18 cellular contexts compared by ENCODE assay signal in genomic region chr6:55512904-55513303, GRCh38.
"Had no signal": no experiment of that assay in that cellular context is flagged by ENCODE, and none has a peak within 500 bp of the region (broad histone marks: within the 10 kb centered on the region; RNA-seq: fewer than 3 reads in every experiment).

No MANE protein-coding gene starts in this region.

- H3K9me3 ChIP-seq: esophagus squamous epithelium, transverse colon had no signal

- H3K27me3 Mint-ChIP-seq: activated naive CD8-positive, alpha-beta T cell treated with anti-CD3 and anti-CD28 coated beads, Interleukin-2, amount 10 ng/mL, durations not matched to agents 7 days and 5 days; central memory CD8-positive, alpha-beta T cell; naive thymus-derived CD8-positive, alpha-beta T cell had no signal

- ATAC-seq: activated CD4-positive, CD25-positive, alpha-beta regulatory T cell treated with anti-CD3 and anti-CD28 coated beads, Interleukin-2, amount 50 U/mL, for 24 hours; foreskin keratinocyte; left ventricle myocardium superior; naive thymus-derived CD8-positive, alpha-beta T cell; stimulated activated effector memory CD8-positive, alpha-beta T cell treated with anti-CD3 and anti-CD28 coated beads, Interleukin-12 subunit alpha, Interleukin-12 subunit beta, amount 100 ng/mL, for 72 hours had no signal

- H3K27ac ChIP-seq: brain microvascular endothelial cell, coronary artery, esophagus squamous epithelium, foreskin keratinocyte, transverse colon had no signal

- H3K27me3 ChIP-seq: brain microvascular endothelial cell, esophagus squamous epithelium, foreskin keratinocyte, transverse colon had no signal

- H3K4me1 Mint-ChIP-seq: activated naive CD8-positive, alpha-beta T cell treated with anti-CD3 and anti-CD28 coated beads, Interleukin-2, amount 10 ng/mL, durations not matched to agents 7 days and 5 days; central memory CD8-positive, alpha-beta T cell; naive thymus-derived CD8-positive, alpha-beta T cell; stimulated activated effector memory CD8-positive, alpha-beta T cell treated with anti-CD3 and anti-CD28 coated beads, Interleukin-12 subunit alpha, Interleukin-12 subunit beta, amount 100 ng/mL, for 72 hours had no signal

- H3K4me1 ChIP-seq: esophagus squamous epithelium, foreskin keratinocyte, transverse colon had no signal

- H3K4me3 Mint-ChIP-seq: activated naive CD8-positive, alpha-beta T cell treated with anti-CD3 and anti-CD28 coated beads, Interleukin-2, amount 10 ng/mL, durations not matched to agents 7 days and 5 days; activated T-helper 1 cell treated with anti-CD3 and anti-CD28 coated beads, Interleukin-12 subunit alpha, Interleukin-12 subunit beta, Interleukin-2, Interleukin-4 antibody, amounts not matched to agents 30 ng/mL and 10 ng/mL and 1 ng/mL, durations not matched to agents 14 hours and 24 hours and 36 hours; central memory CD8-positive, alpha-beta T cell; naive thymus-derived CD8-positive, alpha-beta T cell; stimulated activated effector memory CD8-positive, alpha-beta T cell treated with anti-CD3 and anti-CD28 coated beads, Interleukin-12 subunit alpha, Interleukin-12 subunit beta, amount 100 ng/mL, for 72 hours; T-helper 2 cell treated with Interferon-gamma antibody and Interleukin-4, amounts not matched to agents 5 μg/mL and 100 μg/mL, for 36 hours had no signal

- H3K4me3 ChIP-seq: coronary artery, esophagus squamous epithelium, transverse colon had no signal

- H3K36me3 Mint-ChIP-seq: activated naive CD8-positive, alpha-beta T cell treated with anti-CD3 and anti-CD28 coated beads, Interleukin-2, amount 10 ng/mL, durations not matched to agents 7 days and 5 days; naive thymus-derived CD8-positive, alpha-beta T cell; stimulated activated effector memory CD8-positive, alpha-beta T cell treated with anti-CD3 and anti-CD28 coated beads, Interleukin-12 subunit alpha, Interleukin-12 subunit beta, amount 100 ng/mL, for 72 hours had no signal

- H3K27ac Mint-ChIP-seq: activated naive CD8-positive, alpha-beta T cell treated with anti-CD3 and anti-CD28 coated beads, Interleukin-2, amount 10 ng/mL, durations not matched to agents 7 days and 5 days; activated T-helper 1 cell treated with anti-CD3 and anti-CD28 coated beads, Interleukin-12 subunit alpha, Interleukin-12 subunit beta, Interleukin-2, Interleukin-4 antibody, amounts not matched to agents 30 ng/mL and 10 ng/mL and 1 ng/mL, durations not matched to agents 14 hours and 24 hours and 36 hours; naive thymus-derived CD8-positive, alpha-beta T cell; stimulated activated effector memory CD8-positive, alpha-beta T cell treated with anti-CD3 and anti-CD28 coated beads, Interleukin-12 subunit alpha, Interleukin-12 subunit beta, amount 100 ng/mL, for 72 hours; T-helper 2 cell treated with Interferon-gamma antibody and Interleukin-4, amounts not matched to agents 5 μg/mL and 100 μg/mL, for 36 hours had no signal

- H3K36me3 ChIP-seq: brain microvascular endothelial cell, esophagus squamous epithelium, transverse colon had no signal

- H3K9me3 Mint-ChIP-seq: activated T-helper 1 cell treated with anti-CD3 and anti-CD28 coated beads, Interleukin-12 subunit alpha, Interleukin-12 subunit beta, Interleukin-2, Interleukin-4 antibody, amounts not matched to agents 30 ng/mL and 10 ng/mL and 1 ng/mL, durations not matched to agents 14 hours and 24 hours and 36 hours had no signal

- DNase-seq: activated naive CD8-positive, alpha-beta T cell treated with anti-CD3 and anti-CD28 coated beads, Interleukin-2, amount 10 ng/mL, durations not matched to agents 7 days and 5 days; brain microvascular endothelial cell; esophagus squamous epithelium; foreskin keratinocyte; glutamatergic neuron; hypothalamus; left ventricle myocardium superior; mesenchymal stem cell; naive thymus-derived CD8-positive, alpha-beta T cell; stimulated activated CD4-positive, alpha-beta T cell treated with anti-CD3 and anti-CD28 coated beads, Interleukin-12 subunit alpha, Interleukin-12 subunit beta, amount 100 ng/mL, for 4 hours; stimulated activated CD4-positive, alpha-beta T cell treated with anti-CD3 and anti-CD28 coated beads, Interleukin-2, amount 100 ng/mL, for 24 hours; transverse colon had no signal
